ENCODE assay signal across 26 cellular contexts in the genomic region with DNA sequence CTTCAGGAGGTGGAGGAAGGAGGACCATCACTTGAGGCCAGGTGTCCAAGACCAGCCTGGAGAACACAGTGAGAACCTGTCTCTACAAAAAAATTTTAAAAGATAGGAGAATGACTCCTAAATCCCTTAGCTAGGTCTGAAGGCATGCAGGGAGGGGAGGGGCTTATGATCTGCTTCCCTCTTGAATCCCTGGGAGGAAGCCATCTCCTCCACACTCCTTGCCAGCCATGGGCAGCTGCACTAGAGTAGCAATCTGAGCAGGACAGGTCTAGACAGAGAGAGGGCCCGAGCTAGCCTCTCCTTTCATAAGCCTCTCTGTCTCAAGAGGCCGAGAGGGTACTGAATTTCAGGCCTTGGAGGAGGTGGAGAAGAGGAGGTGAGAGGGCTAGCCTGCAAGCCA. TPM values are rescaled to one million over a fixed set of nuclear protein-coding genes. Genes with fewer than 3 reads are reported as not detected.
A peak's percentile ranks its signal among the peaks of the same experiment; 100 is the strongest.
DNase-seq lines count a peak whose midpoint lies in the region; ATAC-seq, FAIRE-seq and TF ChIP-seq lines count a peak whose summit lies in the region.
"Had no signal": no experiment of that assay in that cellular context is flagged by ENCODE, and none has a peak within 500 bp of the region (broad histone marks: within the 10 kb centered on the region; RNA-seq: fewer than 3 reads in every experiment).

No MANE protein-coding gene starts in this region.

- no peak for TF ChIP-seq EP300 in A549 (IDR thresholded peaks at IDR 0.05)

- no peak for TF ChIP-seq POLR2A in A549 (IDR thresholded peaks at IDR 0.05; ENCODE audit: low read length)

- POLR2A ChIA-PET in A549 (lab: Yijun Ruan, JAX), result no interaction called here

- ATAC-seq in A549 (peak; percentile 24 to 40; a peak in 3 of 6 replicates), GM18870 (IDR thresholded peaks at IDR 0.05; ENCODE audit: unreplicated experiment) (no peak)
- peak; percentile 13 to 43 for ATAC-seq in natural killer cell treated with Interleukin-12 subunit alpha and Interleukin-12 subunit beta and Interleukin-15 and Interleukin-18, amount 100 ng/mL, for 72 hours
- ATAC-seq: CD8-positive, alpha-beta T cell; HCT116; K562 had no signal

- H3K27ac ChIP-seq in A549, result no peak overlapping the region
- H3K27ac ChIP-seq: RWPE1, SK-N-MC had no signal

- H3K9me3 ChIP-seq in A549, result no peaks in the 10 kb centered on the region

- no peak overlapping the region for H3K4me3 ChIP-seq in A549
- H3K4me3 ChIP-seq: K562, SK-N-MC had no signal

- DNase-seq in A549 (ENCODE audit: low read depth in 1 of 2, low spot score in 1 of 2), result no peak
- peak; percentile 47 for DNase-seq in AG20443 (ENCODE audit: low spot score)
- DNase-seq in NCI-H2196 treated with DMSO at 0.1 percent for 48 hours (lab: John Stamatoyannopoulos, UW; ENCODE audit: unreplicated experiment), result peak; percentile 78
- DNase-seq in natural killer cell treated with Interleukin-12 subunit alpha and Interleukin-12 subunit beta and Interleukin-15 and Interleukin-18, amount 100 ng/mL, for 72 hours (ENCODE audit: low spot score), result no peak
- DNase-seq in AML-193 (lab: John Stamatoyannopoulos, UW), result no peak
- DNase-seq in mucosa of gallbladder (ENCODE audit: low spot score), result no peak
- DNase-seq: ACHN; C1 segment of cervical spinal cord; CD8-positive, alpha-beta T cell; DMS153; GDM1; GOT3; NCI-H1092; NCI-H1436; NCI-H187 treated with DMSO at 0.1 percent for 48 hours; NCI-H2171; NCI-H446 treated with DMSO at 0.1 percent for 48 hours; NCI-H526 treated with DMSO at 0.1 percent for 48 hours; SHP77 treated with DMSO at 0.1 percent for 48 hours had no signal

- no peak overlapping the region for H3K4me2 ChIP-seq in A549

- no peaks in the 10 kb centered on the region for H3K36me3 Mint-ChIP-seq in natural killer cell treated with Interleukin-12 subunit alpha and Interleukin-12 subunit beta and Interleukin-15 and Interleukin-18, amount 100 ng/mL, for 72 hours
- H3K36me3 Mint-ChIP-seq: CD8-positive, alpha-beta T cell had no signal

- 10% methylated on average over 2 of the region's 2 CpGs for WGBS in A549 (ENCODE audit: missing lambda C conversion rate)

- peaks cover 3 to 7% of the 10 kb centered on the region in 2 donors for H3K27me3 Mint-ChIP-seq in natural killer cell treated with Interleukin-12 subunit alpha and Interleukin-12 subunit beta and Interleukin-15 and Interleukin-18, amount 100 ng/mL, for 72 hours

- no peak overlapping the region for H3K4me3 Mint-ChIP-seq in natural killer cell treated with Interleukin-12 subunit alpha and Interleukin-12 subunit beta and Interleukin-15 and Interleukin-18, amount 100 ng/mL, for 72 hours
- H3K4me3 Mint-ChIP-seq: CD8-positive, alpha-beta T cell had no signal

- TF ChIP-seq RAD21 in A549 (conservative IDR thresholded peaks at IDR 0.05 in 1 of 2, IDR thresholded peaks at IDR 0.05 in 1 of 2), result no peak

- peaks cover 0 to 3% of the 10 kb centered on the region in 2 donors for H3K4me1 Mint-ChIP-seq in natural killer cell treated with Interleukin-12 subunit alpha and Interleukin-12 subunit beta and Interleukin-15 and Interleukin-18, amount 100 ng/mL, for 72 hours (ENCODE audit: low read depth in 2 of 2)

- 0 out of 3 replicates have a peak, but pooled peaks cover 3% of the 10 kb centered on the region for H3K4me1 ChIP-seq in A549

- no peak for FAIRE-seq in A549 (lab: Jason Lieb, UNC)
- FAIRE-seq: GM18507, GM19239, K562 had no signal

- CTCF ChIA-PET in A549 (lab: Yijun Ruan, JAX), result no interaction called here

- H3K9me3 Mint-ChIP-seq in natural killer cell treated with Interleukin-12 subunit alpha and Interleukin-12 subunit beta and Interleukin-15 and Interleukin-18, amount 100 ng/mL, for 72 hours, result no peaks in the 10 kb centered on the region
- H3K9me3 Mint-ChIP-seq: CD8-positive, alpha-beta T cell had no signal

- no peak for TF ChIP-seq CTCF in A549 (IDR thresholded peaks at IDR 0.05)

- H3K27ac Mint-ChIP-seq in natural killer cell treated with Interleukin-12 subunit alpha and Interleukin-12 subunit beta and Interleukin-15 and Interleukin-18, amount 100 ng/mL, for 72 hours, result no peak overlapping the region
- H3K27ac Mint-ChIP-seq: CD8-positive, alpha-beta T cell had no signal

TF ChIP-seq in A549, 52 proteins besides CTCF, POLR2A, EP300 and RAD21:
- TF ChIP-seq MYC (IDR thresholded peaks at IDR 0.05; ENCODE audit: borderline replicate concordance, low read length), result no peak
- TF ChIP-seq, protein P1, sequence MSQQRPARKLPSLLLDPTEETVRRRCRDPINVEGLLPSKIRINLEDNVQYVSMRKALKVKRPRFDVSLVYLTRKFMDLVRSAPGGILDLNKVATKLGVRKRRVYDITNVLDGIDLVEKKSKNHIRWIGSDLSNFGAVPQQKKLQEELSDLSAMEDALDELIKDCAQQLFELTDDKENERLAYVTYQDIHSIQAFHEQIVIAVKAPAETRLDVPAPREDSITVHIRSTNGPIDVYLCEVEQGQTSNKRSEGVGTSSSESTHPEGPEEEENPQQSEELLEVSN (IDR thresholded peaks at IDR 0.05; ENCODE audit: borderline replicate concordance, low read depth), result no peak
- TF ChIP-seq FOSB (CRISPR knock-in tag; IDR thresholded peaks at IDR 0.05), result no peak
- TF ChIP-seq RFX5 (IDR thresholded peaks at IDR 0.05), result no peak
- TF ChIP-seq ZNF302 (CRISPR knock-in tag; IDR thresholded peaks at IDR 0.05), result no peak
- no peak for TF ChIP-seq KDM1A (IDR thresholded peaks at IDR 0.05; ENCODE audit: low read depth)
- TF ChIP-seq CBX8 (IDR thresholded peaks at IDR 0.05), result no peak
- no peak for TF ChIP-seq RARB (CRISPR knock-in tag; IDR thresholded peaks at IDR 0.05)
- TF ChIP-seq RNF2 (IDR thresholded peaks at IDR 0.05; ENCODE audit: borderline replicate concordance, low read depth), result no peak
- no peak for TF ChIP-seq FOXS1 (CRISPR knock-in tag; IDR thresholded peaks at IDR 0.05)
- TF ChIP-seq, protein P2, sequence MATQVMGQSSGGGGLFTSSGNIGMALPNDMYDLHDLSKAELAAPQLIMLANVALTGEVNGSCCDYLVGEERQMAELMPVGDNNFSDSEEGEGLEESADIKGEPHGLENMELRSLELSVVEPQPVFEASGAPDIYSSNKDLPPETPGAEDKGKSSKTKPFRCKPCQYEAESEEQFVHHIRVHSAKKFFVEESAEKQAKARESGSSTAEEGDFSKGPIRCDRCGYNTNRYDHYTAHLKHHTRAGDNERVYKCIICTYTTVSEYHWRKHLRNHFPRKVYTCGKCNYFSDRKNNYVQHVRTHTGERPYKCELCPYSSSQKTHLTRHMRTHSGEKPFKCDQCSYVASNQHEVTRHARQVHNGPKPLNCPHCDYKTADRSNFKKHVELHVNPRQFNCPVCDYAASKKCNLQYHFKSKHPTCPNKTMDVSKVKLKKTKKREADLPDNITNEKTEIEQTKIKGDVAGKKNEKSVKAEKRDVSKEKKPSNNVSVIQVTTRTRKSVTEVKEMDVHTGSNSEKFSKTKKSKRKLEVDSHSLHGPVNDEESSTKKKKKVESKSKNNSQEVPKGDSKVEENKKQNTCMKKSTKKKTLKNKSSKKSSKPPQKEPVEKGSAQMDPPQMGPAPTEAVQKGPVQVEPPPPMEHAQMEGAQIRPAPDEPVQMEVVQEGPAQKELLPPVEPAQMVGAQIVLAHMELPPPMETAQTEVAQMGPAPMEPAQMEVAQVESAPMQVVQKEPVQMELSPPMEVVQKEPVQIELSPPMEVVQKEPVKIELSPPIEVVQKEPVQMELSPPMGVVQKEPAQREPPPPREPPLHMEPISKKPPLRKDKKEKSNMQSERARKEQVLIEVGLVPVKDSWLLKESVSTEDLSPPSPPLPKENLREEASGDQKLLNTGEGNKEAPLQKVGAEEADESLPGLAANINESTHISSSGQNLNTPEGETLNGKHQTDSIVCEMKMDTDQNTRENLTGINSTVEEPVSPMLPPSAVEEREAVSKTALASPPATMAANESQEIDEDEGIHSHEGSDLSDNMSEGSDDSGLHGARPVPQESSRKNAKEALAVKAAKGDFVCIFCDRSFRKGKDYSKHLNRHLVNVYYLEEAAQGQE (IDR thresholded peaks at IDR 0.05), result no peak
- no peak for TF ChIP-seq CEBPB (IDR thresholded peaks at IDR 0.05)

RNA-seq across cellular contexts. Expression of a gene that starts 42.5 kb away (rescaled TPM):
- polyA plus RNA-seq in A549 (2011; rRNA removed) (not detected in 2 replicates), A549 (2017; fragmentation: RNase III; extraction: RNeasy Plus Mini Kit Qiagen cat#74134 plus additional on column Dnase treatment) (not detected in 3 replicates)
- not detected in 2 replicates for polyA plus RNA-seq in A549 (2012; cell fraction: cytosol; rRNA removed)
- not detected in 2 replicates for polyA plus RNA-seq in A549 (2012; cell fraction: nucleus; rRNA removed)
- polyA minus RNA-seq in A549 (2011; rRNA and poly(A)+ RNA removed), result not detected in 2 replicates
- not detected for total RNA-seq in natural killer cell treated with Interleukin-12 subunit alpha and Interleukin-12 subunit beta and Interleukin-15 and Interleukin-18, amount 100 ng/mL, for 72 hours
- total RNA-seq in mucosa of gallbladder, result not detected
- total RNA-seq: CD8-positive, alpha-beta T cell; K562 had no signal
- polyA plus RNA-seq: K562 had no signal

Comparison
In these comparisons a context has a peak if more than half of its experiments do, and no peak if none do; other contexts are left out.
1. DNase-seq: peak in AG20443 (single experiment) and NCI-H2196 treated with DMSO at 0.1 percent for 48 hours (single experiment); none in A549 (0 of 2), natural killer cell treated with Interleukin-12 subunit alpha and Interleukin-12 subunit beta and Interleukin-15 and Interleukin-18, amount 100 ng/mL, for 72 hours (single experiment), AML-193 (0 of 2) and mucosa of gallbladder (single experiment).